In genomic region chr11:106471273-106471672, GRCh38 we compare ENCODE assay signal across 1 cellular context.
TF ChIP-seq lines count a peak whose summit lies in the region.

No MANE protein-coding gene starts in this region.

TF ChIP-seq in endothelial cell of umbilical vein, 7 proteins besides CTCF, POLR2A, EP300 and RAD21 (continued from another document):
- TF ChIP-seq MAX (IDR thresholded peaks at IDR 0.05; ENCODE audit: insufficient read depth, insufficient read length) = no peak
- TF ChIP-seq EZH2 (IDR thresholded peaks at IDR 0.05; ENCODE audit: borderline replicate concordance, low read depth, low read length, severe bottlenecking) = no peak
- TF ChIP-seq MYC (IDR thresholded peaks at IDR 0.05; ENCODE audit: low read depth, low read length) = no peak
- TF ChIP-seq POLR2AphosphoS5 (IDR thresholded peaks at IDR 0.05; ENCODE audit: insufficient read depth, low read depth, low read length) = peak; percentile 77
